In the genomic region with DNA sequence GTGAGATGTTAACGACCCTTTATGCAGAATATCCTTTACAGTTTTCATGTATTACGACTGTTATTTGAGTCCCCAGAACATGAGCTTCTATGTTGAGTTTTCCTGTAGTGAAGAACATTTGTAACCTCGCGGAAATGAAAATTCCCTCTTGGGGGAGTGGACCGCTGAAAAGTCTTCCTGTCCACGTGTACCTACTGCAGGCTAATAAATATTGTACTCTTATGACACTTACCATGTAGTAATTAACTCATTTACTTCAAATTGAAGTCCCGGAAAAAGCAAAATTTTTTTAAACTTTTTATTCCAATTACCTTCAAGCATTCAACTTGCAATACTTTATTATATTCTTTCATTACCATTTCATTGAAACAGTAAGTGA, we compare ENCODE assay signal across 1 cellular context.
TF ChIP-seq lines count a peak whose summit lies in the region.

No MANE protein-coding gene starts in this region.

TF ChIP-seq in endothelial cell of umbilical vein, 7 proteins besides CTCF, POLR2A, EP300 and RAD21:
- TF ChIP-seq, protein P1, sequence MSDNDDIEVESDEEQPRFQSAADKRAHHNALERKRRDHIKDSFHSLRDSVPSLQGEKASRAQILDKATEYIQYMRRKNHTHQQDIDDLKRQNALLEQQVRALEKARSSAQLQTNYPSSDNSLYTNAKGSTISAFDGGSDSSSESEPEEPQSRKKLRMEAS (IDR thresholded peaks at IDR 0.05; ENCODE audit: insufficient read depth, insufficient read length): no peak
- no peak for TF ChIP-seq EZH2 (IDR thresholded peaks at IDR 0.05; ENCODE audit: borderline replicate concordance, low read depth, low read length, severe bottlenecking)
- no peak for TF ChIP-seq JUN (IDR thresholded peaks at IDR 0.05; ENCODE audit: borderline replicate concordance, insufficient read depth, insufficient read length, low read depth)
- TF ChIP-seq FOS (IDR thresholded peaks at IDR 0.05; ENCODE audit: borderline replicate concordance, insufficient read depth, low read length): no peak
- no peak for TF ChIP-seq GATA2 (IDR thresholded peaks at IDR 0.05; ENCODE audit: insufficient read depth, insufficient read length, low read depth, low read length)
- no peak for TF ChIP-seq MYC (IDR thresholded peaks at IDR 0.05; ENCODE audit: low read depth, low read length)
- TF ChIP-seq POLR2AphosphoS5 (IDR thresholded peaks at IDR 0.05; ENCODE audit: insufficient read depth, low read depth, low read length): no peak
